15 cellular contexts compared by ENCODE assay signal in genomic region chrX:97692575-97692974, GRCh38.
"Had no signal": no experiment of that assay in that cellular context is flagged by ENCODE, and none has a peak within 500 bp of the region (broad histone marks: within the 10 kb centered on the region; RNA-seq: fewer than 3 reads in every experiment).

No MANE protein-coding gene starts in this region.

- H3K36me3 ChIP-seq: right atrium auricular region, tibial nerve had no signal

- H3K4me3 ChIP-seq: lung, right atrium auricular region, tibial nerve had no signal

- H3K27ac ChIP-seq: epithelial cell of prostate, right atrium auricular region, tibial nerve had no signal

- H3K4me1 ChIP-seq: right atrium auricular region, tibial nerve had no signal

- ATAC-seq: activated T-cell treated with anti-CD3 and anti-CD28 coated beads, Interleukin-2, amount 50 U/mL, for 72 hours; left lobe of liver had no signal

- DNase-seq: activated CD4-positive, alpha-beta T cell treated with anti-CD3 and anti-CD28 coated beads, Interleukin-2, amount 50 U/mL, for 1 hour; activated CD4-positive, CD25-positive, alpha-beta regulatory T cell treated with anti-CD3 and anti-CD28 coated beads, Interleukin-2, amount 50 U/mL, for 72 hours; activated CD8-positive, alpha-beta memory T cell treated with anti-CD3 and anti-CD28 coated beads for 24 hours; activated gamma-delta T cell; activated T-cell treated with anti-CD3 and anti-CD28 coated beads, Interleukin-2, amount 50 U/mL, for 72 hours; effector memory CD4-positive, alpha-beta T cell; head of caudate nucleus; kidney; nephron progenitor cell; stimulated activated CD4-positive, alpha-beta T cell treated with anti-CD3 and anti-CD28 coated beads, Interleukin-2, amount 100 ng/mL, for 24 hours had no signal

- H3K9me3 ChIP-seq: right atrium auricular region had no signal

- H3K27me3 ChIP-seq: right atrium auricular region had no signal
